Comparison of ENCODE assay signal across 26 cellular contexts in the genomic region with DNA sequence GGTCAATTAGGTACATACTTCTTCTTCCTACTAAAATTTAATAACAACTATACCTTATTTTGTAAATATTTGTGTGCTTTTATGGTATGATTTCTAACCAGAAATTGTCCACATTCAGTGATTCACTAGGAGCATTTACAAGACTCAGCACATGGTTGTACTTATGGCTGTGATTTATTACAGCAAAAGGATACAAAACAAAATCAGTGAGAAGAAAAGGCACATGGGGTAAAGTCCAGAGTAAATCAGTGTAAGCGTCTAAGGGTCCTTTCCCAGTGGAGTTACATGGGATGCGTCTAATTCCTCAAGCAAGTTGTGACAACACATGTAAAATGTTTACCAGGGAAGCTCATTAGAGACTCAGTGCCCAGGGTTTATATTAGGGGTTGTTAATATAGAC. TPM values are rescaled to one million over a fixed set of nuclear protein-coding genes. Genes with fewer than 3 reads are reported as not detected.
DNase-seq lines count a peak whose midpoint lies in the region; ATAC-seq and TF ChIP-seq lines count a peak whose summit lies in the region.
"Had no signal": no experiment of that assay in that cellular context is flagged by ENCODE, and none has a peak within 500 bp of the region (broad histone marks: within the 10 kb centered on the region; RNA-seq: fewer than 3 reads in every experiment).

No MANE protein-coding gene starts in this region.

- POLR2A ChIA-PET in GM10248 (lab: Yijun Ruan, JAX): no interaction called here

- intact Hi-C loops in upper lobe of right lung (cut with DNase I): no loop called here
- intact Hi-C loops in cardiac septum (cut with DNase I): no loop called here

- no peak overlapping the region for H3K27ac ChIP-seq in upper lobe of right lung
- no peak overlapping the region for H3K27ac ChIP-seq in gastroesophageal sphincter
- H3K27ac ChIP-seq: 22Rv1, SJCRH30 had no signal

- no peak for ATAC-seq in upper lobe of right lung
- ATAC-seq in gastroesophageal sphincter: no peak
- ATAC-seq: GM12878, SK-N-SH treated with all-trans-retinoic acid at 6 μM for 48 hours had no signal

- H3K9me3 Mint-ChIP-seq in nephron progenitor cell: peaks cover 7% of the 10 kb centered on the region

- H3K27ac Mint-ChIP-seq in nephron progenitor cell: peak overlapping the region; percentile 8
- H3K27ac Mint-ChIP-seq: HFFc6, IgD-negative memory B cell had no signal

- TF ChIP-seq CTCF in AG10803 (conservative IDR thresholded peaks at IDR 0.05; ENCODE audit: low read length) (no peak), fibroblast of villous mesenchyme (IDR thresholded peaks at IDR 0.05; ENCODE audit: insufficient read depth, low read depth, low read length) (no peak), nephron progenitor cell (IDR thresholded peaks at IDR 0.05) (no peak), upper lobe of right lung (IDR thresholded peaks at IDR 0.05) (no peak), GM10248 (IDR thresholded peaks at IDR 0.05; ENCODE audit: control extremely low read depth, extremely low read depth, low read depth, missing control alignments) (no peak), gastroesophageal sphincter (IDR thresholded peaks at IDR 0.05) (no peak)

- no peak overlapping the region for H3K4me3 Mint-ChIP-seq in nephron progenitor cell
- H3K4me3 Mint-ChIP-seq: CD14-positive monocyte, HFFc6, IgD-negative memory B cell had no signal

- TF ChIP-seq EP300 in gastroesophageal sphincter (IDR thresholded peaks at IDR 0.05): no peak

- CTCF ChIA-PET in GM10248 (lab: Yijun Ruan, JAX): interaction anchor here (1.4 to 1.9 kb wide), 2 partner anchors 9 to 15 kb away, joined by 3 to 5 read pairs; no protein-coding TSS in a partner anchor

- H3K4me1 Mint-ChIP-seq in nephron progenitor cell: peaks cover 6% of the 10 kb centered on the region

- TF ChIP-seq POLR2A in gastroesophageal sphincter (IDR thresholded peaks at IDR 0.05): no peak

- no peaks in the 10 kb centered on the region for H3K9me3 ChIP-seq in upper lobe of right lung
- no peaks in the 10 kb centered on the region for H3K9me3 ChIP-seq in gastroesophageal sphincter
- H3K9me3 ChIP-seq: BE2C, HAP-1, SJCRH30 had no signal

- H3K4me3 ChIP-seq in AG10803 (ENCODE audit: low read length) (no peak overlapping the region), fibroblast of villous mesenchyme (ENCODE audit: low read depth, low read length) (no peak overlapping the region), upper lobe of right lung (no peak overlapping the region), gastroesophageal sphincter (no peak overlapping the region)
- H3K4me3 ChIP-seq: GM12878, HAP-1, SJCRH30 had no signal

- H3K4me1 ChIP-seq in upper lobe of right lung: peaks cover 12% of the 10 kb centered on the region
- peaks cover 0 to 52% (median 0%) of the 10 kb centered on the region in 3 donors for H3K4me1 ChIP-seq in gastroesophageal sphincter
- H3K4me1 ChIP-seq: BE2C, HAP-1, SJCRH30 had no signal

- H3K36me3 ChIP-seq in upper lobe of right lung (peaks cover 21% of the 10 kb centered on the region), gastroesophageal sphincter (peaks cover 0 to 24% of the 10 kb centered on the region in 2 donors)
- H3K36me3 ChIP-seq: HAP-1 had no signal

- H3K27me3 ChIP-seq in upper lobe of right lung (no peaks in the 10 kb centered on the region), gastroesophageal sphincter (no peaks in the 10 kb centered on the region)
- H3K27me3 ChIP-seq: BE2C, SJCRH30 had no signal

- H3K27me3 Mint-ChIP-seq in nephron progenitor cell (ENCODE audit: low read depth, poor library complexity): no peaks in the 10 kb centered on the region
- H3K27me3 Mint-ChIP-seq: IgD-negative memory B cell had no signal

- DNase-seq in AG10803 (ENCODE audit: low read depth) (peak; percentile 27), amniotic epithelial cell (ENCODE audit: low read depth) (peak; percentile 14), fibroblast of villous mesenchyme (ENCODE audit: low read depth) (peak; percentile 58), nephron progenitor cell (no peak), upper lobe of right lung (no peak), GM10248 (ENCODE audit: extremely low spot score) (no peak), cardiac septum (ENCODE audit: low spot score) (no peak)
- DNase-seq: BE2C, Calu3, DND-41, GOT3, HFFc6, NCI-H1092 treated with DMSO at 0.1 percent for 48 hours, NCI-H1436 treated with DMSO at 0.1 percent for 48 hours, NCI-H187 treated with DMSO at 0.1 percent for 48 hours, NCI-H2171 treated with DMSO at 0.1 percent for 48 hours, NCI-H524, NCI-H748 treated with DMSO at 0.1 percent for 48 hours, SJCRH30 had no signal

- H3K36me3 Mint-ChIP-seq in nephron progenitor cell (ENCODE audit: low read depth): peaks cover 42% of the 10 kb centered on the region

- 55 to 57% methylated on average over 2 of the region's 2 CpGs for WGBS in gastroesophageal sphincter (ENCODE audit: low coverage in 1 of 2), 2 donors

RNA-seq across cellular contexts. Expression of gene RNF13, which starts 31.1 kb away (rescaled TPM):
- total RNA-seq in fibroblast of villous mesenchyme (48.3 and 77.3 TPM in 2 replicates), upper lobe of right lung (136 TPM), cardiac septum (46.6 TPM), gastroesophageal sphincter (100 to 1,000 TPM in 1 of 4 donors, 10 to 100 TPM in 3; 62.3 to 106 (median 91.1) TPM)

RNA-seq across cellular contexts. Expression of gene ANKUB1, which starts 51.7 kb away (rescaled TPM):
- total RNA-seq in fibroblast of villous mesenchyme: not detected in 2 replicates
- not detected for total RNA-seq in upper lobe of right lung
- total RNA-seq in cardiac septum: not detected
- not detected for total RNA-seq in gastroesophageal sphincter
- total RNA-seq: Calu3, GM12878, HFFc6, SJCRH30 had no signal

Comparison
In these comparisons a context has a peak if more than half of its experiments do, and no peak if none do; other contexts are left out.
1. DNase-seq: peak in AG10803 (single experiment), amniotic epithelial cell (single experiment) and fibroblast of villous mesenchyme (single experiment); none in nephron progenitor cell (single experiment), upper lobe of right lung (single experiment), GM10248 (single experiment) and cardiac septum (single experiment).